8 cellular contexts compared by ENCODE assay signal in genomic region chr15:85792872-85793621, GRCh38. TPM values are rescaled to one million over a fixed set of nuclear protein-coding genes. Genes with fewer than 3 reads are reported as not detected.
DNase-seq lines count a peak whose midpoint lies in the region; ATAC-seq and TF ChIP-seq lines count a peak whose summit lies in the region.

No MANE protein-coding gene starts in this region.

- H3K4me1 Mint-ChIP-seq in activated CD8-positive, alpha-beta memory T cell treated with anti-CD3 and anti-CD28 coated beads, Interleukin-2, amount 10 ng/mL, durations not matched to agents 7 days and 5 days, result peaks cover 23% of the 10 kb centered on the region

- H3K36me3 Mint-ChIP-seq in activated CD8-positive, alpha-beta memory T cell treated with anti-CD3 and anti-CD28 coated beads, Interleukin-2, amount 10 ng/mL, durations not matched to agents 7 days and 5 days, result no peaks in the 10 kb centered on the region

- no peak overlapping the region for H3K27ac ChIP-seq in mucosa of rectum (ENCODE audit: low read depth in 2 of 2, low read length in 2 of 2)
- H3K27ac ChIP-seq in upper lobe of right lung, result no peak overlapping the region

- no peak for DNase-seq in activated CD8-positive, alpha-beta memory T cell treated with anti-CD3 and anti-CD28 coated beads, Interleukin-2, amount 10 ng/mL, durations not matched to agents 7 days and 5 days
- DNase-seq in activated CD8-positive, alpha-beta memory T cell treated with anti-CD3 and anti-CD28 coated beads for 24 hours, result no peak
- DNase-seq in astrocyte of the hippocampus (ENCODE audit: low read depth, low spot score) (peak; percentile 28), upper lobe of right lung (peak; percentile 21), activated gamma-delta T cell (lab: John Stamatoyannopoulos, UW) (no peak), NCI-H1092 (lab: John Stamatoyannopoulos, UW) (no peak), NCI-H2029 (lab: John Stamatoyannopoulos, UW) (no peak)

- H3K27ac Mint-ChIP-seq in activated CD8-positive, alpha-beta memory T cell treated with anti-CD3 and anti-CD28 coated beads, Interleukin-2, amount 10 ng/mL, durations not matched to agents 7 days and 5 days, result peak overlapping the region; percentile 42

- H3K27me3 Mint-ChIP-seq in activated CD8-positive, alpha-beta memory T cell treated with anti-CD3 and anti-CD28 coated beads, Interleukin-2, amount 10 ng/mL, durations not matched to agents 7 days and 5 days, result no peaks in the 10 kb centered on the region

- no peak for ATAC-seq in activated CD8-positive, alpha-beta memory T cell treated with anti-CD3 and anti-CD28 coated beads, Interleukin-2, amount 10 ng/mL, durations not matched to agents 7 days and 5 days
- no peak for ATAC-seq in upper lobe of right lung

- H3K4me1 ChIP-seq in mucosa of rectum (ENCODE audit: control insufficient read depth in 2 of 2, insufficient read depth in 2 of 2, low read length in 2 of 2) (peaks cover 13 to 28% of the 10 kb centered on the region in 2 donors), upper lobe of right lung (peaks cover 20% of the 10 kb centered on the region)

- H3K9me3 ChIP-seq in mucosa of rectum (ENCODE audit: control insufficient read depth in 2 of 2, low read length in 2 of 2), result no peaks in the 10 kb centered on the region
- H3K9me3 ChIP-seq in upper lobe of right lung, result no peaks in the 10 kb centered on the region

- H3K9me3 Mint-ChIP-seq in activated CD8-positive, alpha-beta memory T cell treated with anti-CD3 and anti-CD28 coated beads, Interleukin-2, amount 10 ng/mL, durations not matched to agents 7 days and 5 days (ENCODE audit: low read depth), result no peaks in the 10 kb centered on the region

- H3K36me3 ChIP-seq in mucosa of rectum (ENCODE audit: control insufficient read depth in 2 of 2, insufficient read depth in 2 of 2, low read length in 2 of 2), result no peaks in the 10 kb centered on the region
- no peaks in the 10 kb centered on the region for H3K36me3 ChIP-seq in upper lobe of right lung

- peak overlapping the region; percentile 72 to 77 for H3K9ac ChIP-seq in mucosa of rectum (ENCODE audit: low read depth in 1 of 2, low read length in 2 of 2)

- TF ChIP-seq CTCF in upper lobe of right lung (IDR thresholded peaks at IDR 0.05), result no peak

- CTCF ChIA-PET in activated CD8-positive, alpha-beta memory T cell treated with anti-CD3 and anti-CD28 coated beads, Interleukin-2, amount 10 ng/mL, durations not matched to agents 7 days and 5 days (lab: Charles Lee), result interaction anchor here (1.4 to 1.7 kb wide), 3 partner anchors 14 to 53 kb away, joined by 3 to 5 read pairs (median 5); no protein-coding TSS in a partner anchor

- peak overlapping the region; percentile 80 for H3K4me3 Mint-ChIP-seq in activated CD8-positive, alpha-beta memory T cell treated with anti-CD3 and anti-CD28 coated beads, Interleukin-2, amount 10 ng/mL, durations not matched to agents 7 days and 5 days

- intact Hi-C loops in upper lobe of right lung (cut with DNase I), result no loop called here

- H3K27me3 ChIP-seq in mucosa of rectum (ENCODE audit: control insufficient read depth in 2 of 2, insufficient read depth in 2 of 2, low read length in 2 of 2), result no peaks in the 10 kb centered on the region
- no peaks in the 10 kb centered on the region for H3K27me3 ChIP-seq in upper lobe of right lung

- H3K4me3 ChIP-seq in mucosa of rectum (ENCODE audit: low read length in 2 of 2) (peak overlapping the region; percentile 81 to 87), upper lobe of right lung (peak overlapping the region; percentile 90)

RNA-seq across cellular contexts. Expression of gene KLHL25, which starts 1.7 kb away (rescaled TPM):
- total RNA-seq in activated CD8-positive, alpha-beta memory T cell treated with anti-CD3 and anti-CD28 coated beads, Interleukin-2, amount 10 ng/mL, durations not matched to agents 7 days and 5 days, result 1 to 10 TPM; 4.3 to 4.5 TPM
- total RNA-seq in upper lobe of right lung, result 4.7 TPM

Comparison
In these comparisons a context has a peak if more than half of its experiments do, and no peak if none do; other contexts are left out.
1. DNase-seq: peak in astrocyte of the hippocampus (single experiment) and upper lobe of right lung (single experiment); none in activated CD8-positive, alpha-beta memory T cell treated with anti-CD3 and anti-CD28 coated beads, Interleukin-2, amount 10 ng/mL, durations not matched to agents 7 days and 5 days (single experiment), activated CD8-positive, alpha-beta memory T cell treated with anti-CD3 and anti-CD28 coated beads for 24 hours (single experiment), activated gamma-delta T cell (single experiment), NCI-H1092 (single experiment) and NCI-H2029 (single experiment).